Comparison of ENCODE assay signal across 15 cellular contexts in genomic region chr5:107400328-107400727, GRCh38.
A peak's percentile ranks its signal among the peaks of the same experiment; 100 is the strongest.
DNase-seq lines count a peak whose midpoint lies in the region; ATAC-seq and TF ChIP-seq lines count a peak whose summit lies in the region.
"Had no signal": no experiment of that assay in that cellular context is flagged by ENCODE, and none has a peak within 500 bp of the region (broad histone marks: within the 10 kb centered on the region; RNA-seq: fewer than 3 reads in every experiment).

No MANE protein-coding gene starts in this region.

- H2AFZ ChIP-seq in GM23338 = no peak overlapping the region
- H2AFZ ChIP-seq in OCI-LY7 (ENCODE audit: low read length) = peak overlapping the region; percentile 50; the same call in 1 of the 2 replicates
- H2AFZ ChIP-seq in mesenchymal stem cell (ENCODE audit: low read depth, low read length) = no peak overlapping the region

- no peak overlapping the region for H3K14ac ChIP-seq in mesenchymal stem cell (ENCODE audit: low read length in 2 of 2)

- no peak overlapping the region for H3K27ac Mint-ChIP-seq in GM23338
- H3K27ac Mint-ChIP-seq: CD4-positive, alpha-beta memory T cell; H9 had no signal

- H3F3A ChIP-seq in GM23338 (replicated peaks; ENCODE audit: low read depth) = no peaks in the 10 kb centered on the region

- H3K79me2 ChIP-seq in GM23338 (replicated peaks; ENCODE audit: insufficient read depth) (no peaks in the 10 kb centered on the region), OCI-LY7 (ENCODE audit: insufficient read depth, low read depth, low read length) (no peaks in the 10 kb centered on the region)

- no peak overlapping the region for H3K27ac ChIP-seq in GM23338 (ENCODE audit: low read depth)
- H3K27ac ChIP-seq in OCI-LY7 (ENCODE audit: low read depth, low read length, poor library complexity, severe bottlenecking) = no peak overlapping the region
- no peak overlapping the region for H3K27ac ChIP-seq in mesenchymal stem cell (ENCODE audit: low read length, poor library complexity, severe bottlenecking)
- H3K27ac ChIP-seq: A549, C4-2B had no signal

- H3K4me2 ChIP-seq in GM23338 (peak overlapping the region; percentile 69; the same call in 1 of the 2 replicates), OCI-LY7 (ENCODE audit: low read length) (no peak overlapping the region), mesenchymal stem cell (ENCODE audit: low read length, poor library complexity, severe bottlenecking) (no peak overlapping the region)
- H3K4me2 ChIP-seq: A549 had no signal

- CTCF ChIA-PET in OCI-LY7 (lab: Charles Lee; ENCODE audit: unreplicated experiment) = interaction anchor here (0.5 to 1.5 kb wide), 4 partner anchors 9 to 146 kb away, joined by 3 read pairs; no protein-coding TSS in a partner anchor

- WGBS in mesenchymal stem cell = 60% methylated on average over 1 of the region's 2 CpGs

- H2AK5ac ChIP-seq in mesenchymal stem cell (ENCODE audit: low read length, severe bottlenecking) = peak overlapping the region; percentile 81

- no peaks in the 10 kb centered on the region for H4K20me1 ChIP-seq in GM23338 (replicated peaks; ENCODE audit: insufficient read depth)
- H4K20me1 ChIP-seq in OCI-LY7 (ENCODE audit: insufficient read depth, low read length) = no peaks in the 10 kb centered on the region

- POLR2A ChIA-PET in OCI-LY7 (lab: Charles Lee) = interaction anchor here (0.5 to 2.6 kb wide), 12 partner anchors 8 to 859 kb away, joined by 3 to 16 read pairs (median 6); no protein-coding TSS in a partner anchor

- H2BK15ac ChIP-seq in mesenchymal stem cell (ENCODE audit: low read depth, poor library complexity, severe bottlenecking) = no peak overlapping the region

- no peak overlapping the region for H2BK12ac ChIP-seq in mesenchymal stem cell (ENCODE audit: low read length in 2 of 2)

- H3K4me3 ChIP-seq in GM23338 (no peak overlapping the region), OCI-LY7 (ENCODE audit: low read depth, low read length, poor library complexity, severe bottlenecking) (no peak overlapping the region), mesenchymal stem cell (ENCODE audit: insufficient read depth in 1 of 2, low read depth in 1 of 2, low read length in 2 of 2) (no peak overlapping the region)
- H3K4me3 ChIP-seq: A549, GM12878 had no signal

- H2BK120ac ChIP-seq in mesenchymal stem cell (ENCODE audit: low read depth, low read length) = no peak overlapping the region

- H3K4me1 Mint-ChIP-seq in GM23338 = peaks cover 74% of the 10 kb centered on the region
- H3K4me1 Mint-ChIP-seq: CD4-positive, alpha-beta memory T cell had no signal

- H3K9me3 Mint-ChIP-seq in GM23338 = no peaks in the 10 kb centered on the region
- H3K9me3 Mint-ChIP-seq: CD4-positive, alpha-beta memory T cell; H9 had no signal

- no peak overlapping the region for H4K8ac ChIP-seq in mesenchymal stem cell (ENCODE audit: low read length)

- no peak overlapping the region for H3K4ac ChIP-seq in mesenchymal stem cell (ENCODE audit: low read depth in 1 of 2, low read length in 2 of 2)

- ATAC-seq in GM23338 (no peak), HG03135 (IDR thresholded peaks at IDR 0.05; ENCODE audit: unreplicated experiment) (no peak), HG03108 (IDR thresholded peaks at IDR 0.05; ENCODE audit: unreplicated experiment) (no peak)
- ATAC-seq: A549, GM12878 had no signal

- H4K91ac ChIP-seq in mesenchymal stem cell (ENCODE audit: low read length) = no peak overlapping the region

- H3K18ac ChIP-seq in mesenchymal stem cell (ENCODE audit: low read depth in 1 of 2, low read length in 2 of 2) = no peak overlapping the region

- H3K27me3 Mint-ChIP-seq in GM23338 (ENCODE audit: insufficient read depth, low read depth, poor library complexity) = peaks cover 11% of the 10 kb centered on the region
- H3K27me3 Mint-ChIP-seq: CD4-positive, alpha-beta memory T cell had no signal

- H3K9me3 ChIP-seq in OCI-LY7 (ENCODE audit: low read length) = no peaks in the 10 kb centered on the region
- no peaks in the 10 kb centered on the region for H3K9me3 ChIP-seq in mesenchymal stem cell (ENCODE audit: control insufficient read depth, low read length)
- H3K9me3 ChIP-seq: A549, BE2C had no signal

- H3K36me3 ChIP-seq in GM23338 (ENCODE audit: insufficient read depth) (no peaks in the 10 kb centered on the region), OCI-LY7 (ENCODE audit: insufficient read depth, low read length) (no peaks in the 10 kb centered on the region; the same call in 1 of the 2 replicates), mesenchymal stem cell (ENCODE audit: control insufficient read depth in 1 of 2, insufficient read depth in 2 of 2, low read depth in 1 of 2, low read length in 2 of 2) (no peaks in the 10 kb centered on the region)
- H3K36me3 ChIP-seq: BE2C had no signal

- no peak overlapping the region for H3K9ac ChIP-seq in mesenchymal stem cell (ENCODE audit: low read length)

- H3K4me1 ChIP-seq in GM23338 (ENCODE audit: insufficient read depth) = peaks cover 69% of the 10 kb centered on the region
- H3K4me1 ChIP-seq in OCI-LY7 (ENCODE audit: insufficient read depth, low read length, poor library complexity, severe bottlenecking) = peaks cover 29% of the 10 kb centered on the region
- peaks cover 5% of the 10 kb centered on the region for H3K4me1 ChIP-seq in mesenchymal stem cell (ENCODE audit: control insufficient read depth, insufficient read depth, low read depth, low read length)

- no peaks in the 10 kb centered on the region for H3K36me3 Mint-ChIP-seq in GM23338 (ENCODE audit: low read depth)
- H3K36me3 Mint-ChIP-seq: CD4-positive, alpha-beta memory T cell had no signal

- peaks cover 17% of the 10 kb centered on the region for H3K79me1 ChIP-seq in mesenchymal stem cell (replicated peaks; ENCODE audit: low read length, poor library complexity, severe bottlenecking)

- no peak overlapping the region for H2BK5ac ChIP-seq in mesenchymal stem cell (ENCODE audit: low read depth, low read length, poor library complexity, severe bottlenecking)

- DNase-seq in GM23338 (ENCODE audit: low spot score) (no peak), OCI-LY7 (ENCODE audit: low spot score) (no peak), mesenchymal stem cell (no peak), NCI-H774 (lab: John Stamatoyannopoulos, UW) (no peak)
- no peak for DNase-seq in activated effector memory CD4-positive, alpha-beta T cell treated with anti-CD3 and anti-CD28 coated beads, Interleukin-2, amount 50 U/mL, for 16 hours
- DNase-seq: BE2C; CD4-positive, alpha-beta memory T cell; DMS79; GOT3; H9 had no signal

- no peak overlapping the region for H3K23ac ChIP-seq in mesenchymal stem cell (ENCODE audit: low read length in 2 of 2)

- H3K27me3 ChIP-seq in GM23338 (ENCODE audit: insufficient read depth) (no peaks in the 10 kb centered on the region), mesenchymal stem cell (ENCODE audit: control insufficient read depth in 1 of 2, insufficient read depth in 1 of 2, low read length in 2 of 2) (no peaks in the 10 kb centered on the region)
- H3K27me3 ChIP-seq: BE2C had no signal

- no peak overlapping the region for H3K4me3 Mint-ChIP-seq in GM23338
- H3K4me3 Mint-ChIP-seq: CD4-positive, alpha-beta memory T cell; H9 had no signal

- 0 out of 2 replicates have a peak, but pooled peaks cover 3% of the 10 kb centered on the region for H3K9me2 ChIP-seq in GM23338 (ENCODE audit: insufficient read depth)
- no peaks in the 10 kb centered on the region for H3K9me2 ChIP-seq in OCI-LY7 (ENCODE audit: insufficient read depth, low read length)

- intact Hi-C loops in OCI-LY7 (cut with micrococcal nuclease; ENCODE audit: unreplicated experiment) = no loop called here

- no TSS peak for BruUV-seq in OCI-LY7 (replicated peaks; lab: Mats Ljungman, UMichigan)

- TF ChIP-seq CTCF in GM23338 (conservative IDR thresholded peaks at IDR 0.05; ENCODE audit: low read depth in 2 of 2) (no peak), OCI-LY7 (conservative IDR thresholded peaks at IDR 0.05; ENCODE audit: low read length) (no peak)

TF ChIP-seq in GM23338, 12 proteins besides CTCF, POLR2A, EP300 and RAD21:
- TF ChIP-seq ZNF331 (CRISPR knock-in tag; IDR thresholded peaks at IDR 0.05; ENCODE audit: low read depth) = no peak
- TF ChIP-seq NANOG (IDR thresholded peaks at IDR 0.05; ENCODE audit: borderline replicate concordance) = no peak
- TF ChIP-seq POLR2AphosphoS5 (IDR thresholded peaks at IDR 0.05; ENCODE audit: low read depth) = no peak
- no peak for TF ChIP-seq EZH2 (IDR thresholded peaks at IDR 0.05; ENCODE audit: low read depth, unreplicated experiment)
- no peak for TF ChIP-seq EZH2phosphoT487 (IDR thresholded peaks at IDR 0.05; ENCODE audit: unreplicated experiment)
- TF ChIP-seq, protein P1, sequence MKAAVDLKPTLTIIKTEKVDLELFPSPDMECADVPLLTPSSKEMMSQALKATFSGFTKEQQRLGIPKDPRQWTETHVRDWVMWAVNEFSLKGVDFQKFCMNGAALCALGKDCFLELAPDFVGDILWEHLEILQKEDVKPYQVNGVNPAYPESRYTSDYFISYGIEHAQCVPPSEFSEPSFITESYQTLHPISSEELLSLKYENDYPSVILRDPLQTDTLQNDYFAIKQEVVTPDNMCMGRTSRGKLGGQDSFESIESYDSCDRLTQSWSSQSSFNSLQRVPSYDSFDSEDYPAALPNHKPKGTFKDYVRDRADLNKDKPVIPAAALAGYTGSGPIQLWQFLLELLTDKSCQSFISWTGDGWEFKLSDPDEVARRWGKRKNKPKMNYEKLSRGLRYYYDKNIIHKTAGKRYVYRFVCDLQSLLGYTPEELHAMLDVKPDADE (IDR thresholded peaks at IDR 0.05) = no peak
